ENCODE assay signal across 1 cellular context in genomic region chr12:93699271-93700141, GRCh38.
TF ChIP-seq lines count a peak whose summit lies in the region.

No MANE protein-coding gene starts in this region.

TF ChIP-seq in IMR-90, 13 proteins besides CTCF, POLR2A, EP300 and RAD21:
- TF ChIP-seq CEBPB (IDR thresholded peaks at IDR 0.05; ENCODE audit: low read depth, low read length) (peak; percentile 89), MAFK (IDR thresholded peaks at IDR 0.05; ENCODE audit: low read depth, low read length) (no peak), MAZ (IDR thresholded peaks at IDR 0.05; ENCODE audit: borderline replicate concordance, low read depth, low read length) (no peak), FOS (IDR thresholded peaks at IDR 0.05; ENCODE audit: low read depth, low read length) (peak; percentile 44; the same call in 1 of the 2 replicates), USF2 (IDR thresholded peaks at IDR 0.05; ENCODE audit: low read depth, low read length) (no peak), BHLHE40 (IDR thresholded peaks at IDR 0.05; ENCODE audit: low read depth, low read length) (no peak), CHD1 (IDR thresholded peaks at IDR 0.05; ENCODE audit: low read depth, low read length) (no peak)
TF ChIP-seq in IMR-90: peak in this region for 2.
